In the genomic region with DNA sequence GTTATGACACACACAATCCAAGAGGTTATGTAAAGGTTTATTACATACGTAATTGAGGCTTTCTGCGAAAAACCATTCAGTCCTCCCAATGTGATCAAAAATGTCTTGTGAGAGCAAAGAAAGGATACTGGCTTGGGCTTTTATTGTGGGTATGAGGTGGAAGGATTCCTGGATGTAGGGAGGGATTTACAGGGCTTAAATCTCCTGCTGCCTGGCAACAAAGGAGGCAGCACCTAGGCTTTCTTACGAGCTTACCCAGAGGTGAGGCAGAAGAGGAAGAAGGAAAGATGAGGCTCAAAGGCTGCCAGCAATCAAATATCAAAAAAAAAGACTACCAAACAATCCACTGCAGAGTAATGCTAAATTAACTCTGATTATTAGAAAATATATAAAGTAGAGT, we compare ENCODE assay signal across 1 cellular context.
TF ChIP-seq lines count a peak whose summit lies in the region.

No MANE protein-coding gene starts in this region.

TF ChIP-seq in GM23338, 12 proteins besides CTCF, POLR2A, EP300 and RAD21 (continued from another document):
- TF ChIP-seq, protein P1, sequence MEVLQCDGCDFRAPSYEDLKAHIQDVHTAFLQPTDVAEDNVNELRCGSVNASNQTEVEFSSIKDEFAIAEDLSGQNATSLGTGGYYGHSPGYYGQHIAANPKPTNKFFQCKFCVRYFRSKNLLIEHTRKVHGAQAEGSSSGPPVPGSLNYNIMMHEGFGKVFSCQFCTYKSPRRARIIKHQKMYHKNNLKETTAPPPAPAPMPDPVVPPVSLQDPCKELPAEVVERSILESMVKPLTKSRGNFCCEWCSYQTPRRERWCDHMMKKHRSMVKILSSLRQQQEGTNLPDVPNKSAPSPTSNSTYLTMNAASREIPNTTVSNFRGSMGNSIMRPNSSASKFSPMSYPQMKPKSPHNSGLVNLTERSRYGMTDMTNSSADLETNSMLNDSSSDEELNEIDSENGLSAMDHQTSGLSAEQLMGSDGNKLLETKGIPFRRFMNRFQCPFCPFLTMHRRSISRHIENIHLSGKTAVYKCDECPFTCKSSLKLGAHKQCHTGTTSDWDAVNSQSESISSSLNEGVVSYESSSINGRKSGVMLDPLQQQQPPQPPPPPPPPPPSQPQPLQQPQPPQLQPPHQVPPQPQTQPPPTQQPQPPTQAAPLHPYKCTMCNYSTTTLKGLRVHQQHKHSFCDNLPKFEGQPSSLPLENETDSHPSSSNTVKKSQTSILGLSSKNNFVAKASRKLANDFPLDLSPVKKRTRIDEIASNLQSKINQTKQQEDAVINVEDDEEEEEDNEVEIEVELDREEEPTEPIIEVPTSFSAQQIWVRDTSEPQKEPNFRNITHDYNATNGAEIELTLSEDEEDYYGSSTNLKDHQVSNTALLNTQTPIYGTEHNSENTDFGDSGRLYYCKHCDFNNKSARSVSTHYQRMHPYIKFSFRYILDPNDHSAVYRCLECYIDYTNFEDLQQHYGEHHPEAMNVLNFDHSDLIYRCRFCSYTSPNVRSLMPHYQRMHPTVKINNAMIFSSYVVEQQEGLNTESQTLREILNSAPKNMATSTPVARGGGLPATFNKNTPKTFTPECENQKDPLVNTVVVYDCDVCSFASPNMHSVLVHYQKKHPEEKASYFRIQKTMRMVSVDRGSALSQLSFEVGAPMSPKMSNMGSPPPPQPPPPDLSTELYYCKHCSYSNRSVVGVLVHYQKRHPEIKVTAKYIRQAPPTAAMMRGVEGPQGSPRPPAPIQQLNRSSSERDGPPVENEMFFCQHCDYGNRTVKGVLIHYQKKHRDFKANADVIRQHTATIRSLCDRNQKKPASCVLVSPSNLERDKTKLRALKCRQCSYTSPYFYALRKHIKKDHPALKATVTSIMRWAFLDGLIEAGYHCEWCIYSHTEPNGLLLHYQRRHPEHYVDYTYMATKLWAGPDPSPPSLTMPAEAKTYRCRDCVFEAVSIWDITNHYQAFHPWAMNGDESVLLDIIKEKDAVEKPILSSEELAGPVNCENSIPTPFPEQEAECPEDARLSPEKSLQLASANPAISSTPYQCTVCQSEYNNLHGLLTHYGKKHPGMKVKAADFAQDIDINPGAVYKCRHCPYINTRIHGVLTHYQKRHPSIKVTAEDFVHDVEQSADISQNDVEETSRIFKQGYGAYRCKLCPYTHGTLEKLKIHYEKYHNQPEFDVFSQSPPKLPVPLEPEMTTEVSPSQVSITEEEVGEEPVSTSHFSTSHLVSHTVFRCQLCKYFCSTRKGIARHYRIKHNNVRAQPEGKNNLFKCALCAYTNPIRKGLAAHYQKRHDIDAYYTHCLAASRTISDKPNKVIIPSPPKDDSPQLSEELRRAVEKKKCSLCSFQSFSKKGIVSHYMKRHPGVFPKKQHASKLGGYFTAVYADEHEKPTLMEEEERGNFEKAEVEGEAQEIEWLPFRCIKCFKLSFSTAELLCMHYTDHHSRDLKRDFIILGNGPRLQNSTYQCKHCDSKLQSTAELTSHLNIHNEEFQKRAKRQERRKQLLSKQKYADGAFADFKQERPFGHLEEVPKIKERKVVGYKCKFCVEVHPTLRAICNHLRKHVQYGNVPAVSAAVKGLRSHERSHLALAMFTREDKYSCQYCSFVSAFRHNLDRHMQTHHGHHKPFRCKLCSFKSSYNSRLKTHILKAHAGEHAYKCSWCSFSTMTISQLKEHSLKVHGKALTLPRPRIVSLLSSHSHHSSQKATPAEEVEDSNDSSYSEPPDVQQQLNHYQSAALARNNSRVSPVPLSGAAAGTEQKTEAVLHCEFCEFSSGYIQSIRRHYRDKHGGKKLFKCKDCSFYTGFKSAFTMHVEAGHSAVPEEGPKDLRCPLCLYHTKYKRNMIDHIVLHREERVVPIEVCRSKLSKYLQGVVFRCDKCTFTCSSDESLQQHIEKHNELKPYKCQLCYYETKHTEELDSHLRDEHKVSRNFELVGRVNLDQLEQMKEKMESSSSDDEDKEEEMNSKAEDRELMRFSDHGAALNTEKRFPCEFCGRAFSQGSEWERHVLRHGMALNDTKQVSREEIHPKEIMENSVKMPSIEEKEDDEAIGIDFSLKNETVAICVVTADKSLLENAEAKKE (CRISPR knock-in tag; IDR thresholded peaks at IDR 0.05): no peak
- TF ChIP-seq JUNB (IDR thresholded peaks at IDR 0.05; ENCODE audit: unreplicated experiment) (no peak), EZH2 (IDR thresholded peaks at IDR 0.05; ENCODE audit: low read depth, unreplicated experiment) (no peak), CREB1 (CRISPR knock-in tag; IDR thresholded peaks at IDR 0.05; ENCODE audit: low read depth) (no peak), STAT1 (IDR thresholded peaks at IDR 0.05; ENCODE audit: unreplicated experiment) (no peak), POLR2AphosphoS5 (IDR thresholded peaks at IDR 0.05; ENCODE audit: low read depth) (no peak)
TF ChIP-seq in GM23338: peak in this region for 0.
